7 cellular contexts compared by ENCODE assay signal in the genomic region with DNA sequence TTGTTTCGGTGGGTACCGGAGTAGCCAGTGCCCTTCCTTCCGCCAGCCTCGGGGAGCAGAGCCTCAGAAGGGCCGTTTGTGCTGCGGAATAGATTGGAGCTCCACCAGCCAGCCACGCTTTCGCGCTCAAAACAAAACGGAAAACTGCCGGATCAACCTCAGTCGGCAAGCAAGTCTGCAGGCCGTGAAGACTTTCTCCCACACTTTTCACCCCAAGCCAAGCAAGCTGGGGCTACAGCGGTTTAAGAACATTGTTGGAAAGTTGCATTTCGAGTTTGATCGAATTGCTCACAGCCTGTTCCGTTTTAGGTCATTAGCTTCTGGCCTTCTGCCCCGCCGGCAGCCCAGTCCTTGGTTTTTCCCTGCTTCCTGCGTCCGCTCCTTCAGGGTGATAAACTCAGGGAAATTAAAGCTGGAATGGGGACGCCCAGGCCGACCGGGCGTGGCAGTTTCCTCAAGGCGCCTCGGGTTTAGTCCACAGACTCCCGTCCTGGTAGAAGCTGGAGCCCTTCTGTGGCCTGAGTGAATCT.
A peak's percentile ranks its signal among the peaks of the same experiment; 100 is the strongest.
DNase-seq lines count a peak whose midpoint lies in the region; ATAC-seq lines count a peak whose summit lies in the region.

No MANE protein-coding gene starts in this region.

- peaks cover 0 to 4% of the 10 kb centered on the region in 2 donors for H3K36me3 Mint-ChIP-seq in stimulated activated naive B cell treated with anti-CD40 and anti-IgM and Interleukin-4, amounts not matched to agents 10 μg/mL and 1 μg/mL and 100 μg/mL, for 72 hours

- peaks cover 25 to 31% of the 10 kb centered on the region in 2 donors for H3K4me1 Mint-ChIP-seq in stimulated activated naive B cell treated with anti-CD40 and anti-IgM and Interleukin-4, amounts not matched to agents 10 μg/mL and 1 μg/mL and 100 μg/mL, for 72 hours

- ATAC-seq in stimulated activated naive B cell treated with anti-CD40 and anti-IgM and Interleukin-4, amounts not matched to agents 10 μg/mL and 1 μg/mL and 100 μg/mL, for 72 hours (replicated peaks) = peak in 1 of 2 donors; percentile 8
- no peak for ATAC-seq in GM21381 (IDR thresholded peaks at IDR 0.05; ENCODE audit: unreplicated experiment)

- DNase-seq in GM03348 (ENCODE audit: low spot score) (peak; percentile 51), NCI-H1105 (lab: John Stamatoyannopoulos, UW) (peak; percentile 10), astrocyte of the hippocampus (ENCODE audit: low read depth, low spot score) (peak; percentile 54), iris pigment epithelial cell (ENCODE audit: low read depth) (peak; percentile 39)
- DNase-seq in stimulated activated naive B cell treated with anti-CD40 and anti-IgM and Interleukin-4, amounts not matched to agents 10 μg/mL and 1 μg/mL and 100 μg/mL, for 72 hours = no peak
- no peak for DNase-seq in stimulated activated CD4-positive, alpha-beta T cell treated with anti-CD3 and anti-CD28 coated beads, Interleukin-4, amount 100 ng/mL, for 4 hours

- no peaks in the 10 kb centered on the region for H3K9me3 Mint-ChIP-seq in stimulated activated naive B cell treated with anti-CD40 and anti-IgM and Interleukin-4, amounts not matched to agents 10 μg/mL and 1 μg/mL and 100 μg/mL, for 72 hours

- H3K4me3 Mint-ChIP-seq in stimulated activated naive B cell treated with anti-CD40 and anti-IgM and Interleukin-4, amounts not matched to agents 10 μg/mL and 1 μg/mL and 100 μg/mL, for 72 hours = peak overlapping the region; percentile 91

- peaks cover 61 to 73% of the 10 kb centered on the region in 2 donors for H3K27me3 Mint-ChIP-seq in stimulated activated naive B cell treated with anti-CD40 and anti-IgM and Interleukin-4, amounts not matched to agents 10 μg/mL and 1 μg/mL and 100 μg/mL, for 72 hours

- peak overlapping the region; percentile 79 for H3K27ac Mint-ChIP-seq in stimulated activated naive B cell treated with anti-CD40 and anti-IgM and Interleukin-4, amounts not matched to agents 10 μg/mL and 1 μg/mL and 100 μg/mL, for 72 hours

Comparison
In these comparisons a context has a peak if more than half of its experiments do, and no peak if none do; other contexts are left out.
1. DNase-seq: peak in GM03348 (single experiment), NCI-H1105 (single experiment), astrocyte of the hippocampus (single experiment) and iris pigment epithelial cell (single experiment); none in stimulated activated naive B cell treated with anti-CD40 and anti-IgM and Interleukin-4, amounts not matched to agents 10 μg/mL and 1 μg/mL and 100 μg/mL, for 72 hours (single experiment) and stimulated activated CD4-positive, alpha-beta T cell treated with anti-CD3 and anti-CD28 coated beads, Interleukin-4, amount 100 ng/mL, for 4 hours (0 of 2).